ENCODE assay signal across 9 cellular contexts in the genomic region with DNA sequence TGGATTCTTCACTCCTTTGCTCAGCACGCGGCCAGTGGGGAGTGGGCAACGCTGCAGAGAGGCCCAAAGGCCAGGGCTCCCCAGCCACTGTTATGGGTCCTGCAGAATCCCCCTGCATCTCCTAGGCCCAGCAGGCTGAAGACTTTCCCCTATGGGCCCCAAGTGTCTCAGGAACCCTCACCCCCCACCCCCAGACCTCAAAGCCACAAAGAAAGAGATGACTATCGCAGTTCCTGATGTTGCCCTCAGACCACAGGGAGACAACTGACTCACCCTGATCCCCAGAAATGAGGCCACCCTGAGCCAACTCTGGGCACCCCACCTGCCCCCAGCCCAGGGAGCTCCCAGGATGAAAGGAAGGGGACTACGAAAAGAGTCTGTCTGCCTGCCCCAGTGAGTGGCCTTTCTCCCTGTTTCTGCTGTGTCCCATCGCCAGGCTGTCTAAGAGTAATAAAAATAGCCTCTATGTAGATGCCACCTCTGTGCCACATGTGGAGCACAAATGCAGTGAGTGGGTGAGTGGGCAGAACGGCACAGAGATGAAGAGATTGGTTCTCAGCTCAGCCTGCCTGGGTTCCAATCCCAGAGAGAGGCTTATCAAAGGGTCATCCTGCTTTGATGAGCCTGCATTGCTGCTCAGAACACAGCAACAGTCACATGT.
DNase-seq lines count a peak whose midpoint lies in the region; ATAC-seq and TF ChIP-seq lines count a peak whose summit lies in the region.
"Had no signal": no experiment of that assay in that cellular context is flagged by ENCODE, and none has a peak within 500 bp of the region (broad histone marks: within the 10 kb centered on the region; RNA-seq: fewer than 3 reads in every experiment).

No MANE protein-coding gene starts in this region.

- H3K4me3 Mint-ChIP-seq in CD8-positive, alpha-beta T cell = peak overlapping the region; percentile 39
- peak overlapping the region; percentile 38 for H3K4me3 Mint-ChIP-seq in activated CD8-positive, alpha-beta T cell treated with anti-CD3 and anti-CD28 coated beads, Interleukin-2, amount 10 ng/mL, durations not matched to agents 7 days and 5 days
- peak overlapping the region; percentile 40 for H3K4me3 Mint-ChIP-seq in natural killer cell treated with Interleukin-12 subunit alpha and Interleukin-12 subunit beta and Interleukin-15 and Interleukin-18, amount 100 ng/mL, for 72 hours
- no peak overlapping the region for H3K4me3 Mint-ChIP-seq in Caco-2 (ENCODE audit: unreplicated experiment)

- no peaks in the 10 kb centered on the region for H3K9me3 Mint-ChIP-seq in CD8-positive, alpha-beta T cell
- no peaks in the 10 kb centered on the region for H3K9me3 Mint-ChIP-seq in activated CD8-positive, alpha-beta T cell treated with anti-CD3 and anti-CD28 coated beads, Interleukin-2, amount 10 ng/mL, durations not matched to agents 7 days and 5 days (ENCODE audit: insufficient read depth)
- H3K9me3 Mint-ChIP-seq in natural killer cell treated with Interleukin-12 subunit alpha and Interleukin-12 subunit beta and Interleukin-15 and Interleukin-18, amount 100 ng/mL, for 72 hours = no peaks in the 10 kb centered on the region
- no peaks in the 10 kb centered on the region for H3K9me3 Mint-ChIP-seq in Caco-2 (ENCODE audit: unreplicated experiment)

- H3K27me3 ChIP-seq in CD8-positive, alpha-beta T cell (ENCODE audit: insufficient read depth, low read length) = no peaks in the 10 kb centered on the region
- no peaks in the 10 kb centered on the region for H3K27me3 ChIP-seq in Loucy (ENCODE audit: insufficient read depth, low read length, poor library complexity, severe bottlenecking)
- no peaks in the 10 kb centered on the region for H3K27me3 ChIP-seq in Caco-2 (replicated peaks; ENCODE audit: control insufficient read depth, insufficient read depth, low read length)

- no peaks in the 10 kb centered on the region for H3K36me3 Mint-ChIP-seq in CD8-positive, alpha-beta T cell
- peaks cover 8% of the 10 kb centered on the region for H3K36me3 Mint-ChIP-seq in activated CD8-positive, alpha-beta T cell treated with anti-CD3 and anti-CD28 coated beads, Interleukin-2, amount 10 ng/mL, durations not matched to agents 7 days and 5 days (ENCODE audit: low read depth)
- H3K36me3 Mint-ChIP-seq in natural killer cell treated with Interleukin-12 subunit alpha and Interleukin-12 subunit beta and Interleukin-15 and Interleukin-18, amount 100 ng/mL, for 72 hours = peaks cover 22% of the 10 kb centered on the region
- no peaks in the 10 kb centered on the region for H3K36me3 Mint-ChIP-seq in Caco-2 (ENCODE audit: insufficient read depth, unreplicated experiment)

- peak; percentile 17 to 69 (median 54) for DNase-seq in CD8-positive, alpha-beta T cell
- DNase-seq in activated CD8-positive, alpha-beta T cell treated with anti-CD3 and anti-CD28 coated beads, Interleukin-2, amount 10 ng/mL, durations not matched to agents 7 days and 5 days = peak; percentile 87
- DNase-seq in natural killer cell treated with Interleukin-12 subunit alpha and Interleukin-12 subunit beta and Interleukin-15 and Interleukin-18, amount 100 ng/mL, for 72 hours (ENCODE audit: low spot score) = peak; percentile 72
- DNase-seq in HK-2 (ENCODE audit: unreplicated experiment) (no peak), Caco-2 (no peak), NCI-H128 (lab: John Stamatoyannopoulos, UW; ENCODE audit: unreplicated experiment) (no peak), NCI-H1694 treated with DMSO at 0.1 percent for 48 hours (lab: John Stamatoyannopoulos, UW) (no peak)
- DNase-seq: Calu3 had no signal

- peak overlapping the region; percentile 64 for H3K9ac ChIP-seq in Loucy (ENCODE audit: low read depth, low read length, poor library complexity, severe bottlenecking)

- H4K20me1 ChIP-seq in Loucy (ENCODE audit: insufficient read depth, low read length, poor library complexity, severe bottlenecking) = no peaks in the 10 kb centered on the region

- H3K27ac Mint-ChIP-seq in CD8-positive, alpha-beta T cell = no peak overlapping the region
- peak overlapping the region; percentile 22 for H3K27ac Mint-ChIP-seq in activated CD8-positive, alpha-beta T cell treated with anti-CD3 and anti-CD28 coated beads, Interleukin-2, amount 10 ng/mL, durations not matched to agents 7 days and 5 days
- peak overlapping the region; percentile 24 to 38 for H3K27ac Mint-ChIP-seq in natural killer cell treated with Interleukin-12 subunit alpha and Interleukin-12 subunit beta and Interleukin-15 and Interleukin-18, amount 100 ng/mL, for 72 hours
- H3K27ac Mint-ChIP-seq in Caco-2 (ENCODE audit: unreplicated experiment) = no peak overlapping the region

- no peak for TF ChIP-seq CTCF in CD8-positive, alpha-beta T cell (IDR thresholded peaks at IDR 0.05)
- no peak for TF ChIP-seq CTCF in Loucy (conservative IDR thresholded peaks at IDR 0.05; ENCODE audit: low read length)
- no peak for TF ChIP-seq CTCF in Caco-2 (IDR thresholded peaks at IDR 0.05; ENCODE audit: insufficient read depth in 1 of 2, low read depth in 1 of 2, low read length in 1 of 2, severe bottlenecking in 1 of 2, unreplicated experiment in 1 of 2)

- H3K27ac ChIP-seq in CD8-positive, alpha-beta T cell (ENCODE audit: low read depth, low read length) = no peak overlapping the region

- H3K4me1 Mint-ChIP-seq in CD8-positive, alpha-beta T cell (ENCODE audit: low read depth) = peaks cover 31% of the 10 kb centered on the region
- peaks cover 48% of the 10 kb centered on the region for H3K4me1 Mint-ChIP-seq in activated CD8-positive, alpha-beta T cell treated with anti-CD3 and anti-CD28 coated beads, Interleukin-2, amount 10 ng/mL, durations not matched to agents 7 days and 5 days (ENCODE audit: low read depth)
- peaks cover 43 to 65% of the 10 kb centered on the region in 2 donors for H3K4me1 Mint-ChIP-seq in natural killer cell treated with Interleukin-12 subunit alpha and Interleukin-12 subunit beta and Interleukin-15 and Interleukin-18, amount 100 ng/mL, for 72 hours (ENCODE audit: low read depth in 2 of 2)
- no peaks in the 10 kb centered on the region for H3K4me1 Mint-ChIP-seq in Caco-2 (ENCODE audit: low read depth, unreplicated experiment)

- no peaks in the 10 kb centered on the region for H3F3A ChIP-seq in Loucy (ENCODE audit: low read depth)

- no peaks in the 10 kb centered on the region for H3K9me2 ChIP-seq in Loucy (replicated peaks; ENCODE audit: low read depth, low read length)

- POLR2A ChIA-PET in CD8-positive, alpha-beta T cell (lab: Charles Lee) = interaction anchor here (1.4 kb wide), 1 partner anchor 11 kb away, joined by 5 read pairs; no protein-coding TSS in a partner anchor
- POLR2A ChIA-PET in activated CD8-positive, alpha-beta T cell treated with anti-CD3 and anti-CD28 coated beads, Interleukin-2, amount 10 ng/mL, durations not matched to agents 7 days and 5 days (lab: Charles Lee) = interaction anchor here (0.7 to 2.1 kb wide), 4 partner anchors 9 to 13 kb away, joined by 4 to 7 read pairs (median 5); no protein-coding TSS in a partner anchor
- POLR2A ChIA-PET in Caco-2 (lab: Charles Lee) = no interaction called here

- no peaks in the 10 kb centered on the region for H3K79me2 ChIP-seq in Loucy (ENCODE audit: insufficient read depth, low read length)

- intact Hi-C loops in CD8-positive, alpha-beta T cell (cut with DNase I, micrococcal nuclease) = loop anchor here (10.0 kb wide), 2 partner anchors 176 to 186 kb away; no protein-coding TSS in a partner anchor
- intact Hi-C loops in Caco-2 (cut with micrococcal nuclease; ENCODE audit: unreplicated experiment) = no loop called here

- BruUV-seq in Caco-2 (replicated peaks; lab: Mats Ljungman, UMichigan) = no TSS peak

- peaks cover 34% of the 10 kb centered on the region for H3K4me1 ChIP-seq in CD8-positive, alpha-beta T cell (ENCODE audit: insufficient read depth, low read length)
- H3K4me1 ChIP-seq in Loucy (ENCODE audit: insufficient read depth, low read length, poor library complexity, severe bottlenecking) = peaks cover 84% of the 10 kb centered on the region
- H3K4me1 ChIP-seq in Caco-2 = no peaks in the 10 kb centered on the region

- H3K36me3 ChIP-seq in CD8-positive, alpha-beta T cell (ENCODE audit: insufficient read depth, low read length) = no peaks in the 10 kb centered on the region
- H3K36me3 ChIP-seq in Loucy (ENCODE audit: insufficient read depth, low read length) (no peaks in the 10 kb centered on the region), Caco-2 (ENCODE audit: control insufficient read depth, insufficient read depth, low read length) (no peaks in the 10 kb centered on the region)

- ATAC-seq in CD8-positive, alpha-beta T cell = peak; percentile 87
- peak; percentile 79 for ATAC-seq in activated CD8-positive, alpha-beta T cell treated with anti-CD3 and anti-CD28 coated beads, Interleukin-2, amount 10 ng/mL, durations not matched to agents 7 days and 5 days
- ATAC-seq in natural killer cell treated with Interleukin-12 subunit alpha and Interleukin-12 subunit beta and Interleukin-15 and Interleukin-18, amount 100 ng/mL, for 72 hours = peak; percentile 90 to 95

- no peak overlapping the region for H3K4me3 ChIP-seq in CD8-positive, alpha-beta T cell (ENCODE audit: low read depth, low read length)
- H3K4me3 ChIP-seq in Loucy (ENCODE audit: low read length, poor library complexity, severe bottlenecking) (peak overlapping the region; percentile 58), Caco-2 (ENCODE audit: low read depth, low read length) (no peak overlapping the region)

- H3K27me3 Mint-ChIP-seq in CD8-positive, alpha-beta T cell (ENCODE audit: low read depth) = peaks cover 16% of the 10 kb centered on the region
- peaks cover 59% of the 10 kb centered on the region for H3K27me3 Mint-ChIP-seq in activated CD8-positive, alpha-beta T cell treated with anti-CD3 and anti-CD28 coated beads, Interleukin-2, amount 10 ng/mL, durations not matched to agents 7 days and 5 days (ENCODE audit: low read depth)
- H3K27me3 Mint-ChIP-seq in natural killer cell treated with Interleukin-12 subunit alpha and Interleukin-12 subunit beta and Interleukin-15 and Interleukin-18, amount 100 ng/mL, for 72 hours = peaks cover 48 to 50% of the 10 kb centered on the region in 2 donors
- no peaks in the 10 kb centered on the region for H3K27me3 Mint-ChIP-seq in Caco-2 (ENCODE audit: insufficient read depth, unreplicated experiment)

- H3K9me3 ChIP-seq in CD8-positive, alpha-beta T cell (ENCODE audit: low read length) = no peaks in the 10 kb centered on the region
- no peaks in the 10 kb centered on the region for H3K9me3 ChIP-seq in Loucy (ENCODE audit: insufficient read depth, low read depth, low read length)
- no peaks in the 10 kb centered on the region for H3K9me3 ChIP-seq in Caco-2

- peak overlapping the region; percentile 77 for H3K4me2 ChIP-seq in Loucy (ENCODE audit: low read depth, low read length, poor library complexity, severe bottlenecking)

- no peak overlapping the region for H2AFZ ChIP-seq in Loucy (ENCODE audit: low read length)

- CTCF ChIA-PET in CD8-positive, alpha-beta T cell (lab: Charles Lee) = interaction anchor here (0.7 to 2.2 kb wide), 6 partner anchors 8 to 1004 kb away, joined by 3 to 9 read pairs (median 6); no protein-coding TSS in a partner anchor
- CTCF ChIA-PET in activated CD8-positive, alpha-beta T cell treated with anti-CD3 and anti-CD28 coated beads, Interleukin-2, amount 10 ng/mL, durations not matched to agents 7 days and 5 days (lab: Charles Lee) = interaction anchor here (0.9 to 14.2 kb wide), 5 partner anchors 9 to 1004 kb away, joined by 3 to 106 read pairs (median 4); no protein-coding TSS in a partner anchor
- CTCF ChIA-PET in Caco-2 (lab: Charles Lee) = no interaction called here

Comparison
In these comparisons a context has a peak if more than half of its experiments do, and no peak if none do; other contexts are left out.
1. DNase-seq: peak in CD8-positive, alpha-beta T cell (7 of 7), activated CD8-positive, alpha-beta T cell treated with anti-CD3 and anti-CD28 coated beads, Interleukin-2, amount 10 ng/mL, durations not matched to agents 7 days and 5 days (single experiment) and natural killer cell treated with Interleukin-12 subunit alpha and Interleukin-12 subunit beta and Interleukin-15 and Interleukin-18, amount 100 ng/mL, for 72 hours (single experiment); none in HK-2 (single experiment), Caco-2 (0 of 2), NCI-H128 (single experiment) and NCI-H1694 treated with DMSO at 0.1 percent for 48 hours (single experiment).
2. H3K27ac Mint-ChIP-seq: peak in activated CD8-positive, alpha-beta T cell treated with anti-CD3 and anti-CD28 coated beads, Interleukin-2, amount 10 ng/mL, durations not matched to agents 7 days and 5 days (single experiment) and natural killer cell treated with Interleukin-12 subunit alpha and Interleukin-12 subunit beta and Interleukin-15 and Interleukin-18, amount 100 ng/mL, for 72 hours (2 of 2); none in CD8-positive, alpha-beta T cell (single experiment) and Caco-2 (single experiment).
3. Peak in every context shown above with its lines, with median percentiles within 50 percentile points of each other: ATAC-seq.